Comparison of ENCODE assay signal across 21 cellular contexts in genomic region chr2:221120643-221121042, GRCh38.
DNase-seq lines count a peak whose midpoint lies in the region; ATAC-seq and TF ChIP-seq lines count a peak whose summit lies in the region.
"Had no signal": no experiment of that assay in that cellular context is flagged by ENCODE, and none has a peak within 500 bp of the region (broad histone marks: within the 10 kb centered on the region; RNA-seq: fewer than 3 reads in every experiment).

No MANE protein-coding gene starts in this region.

- H3K36me3 Mint-ChIP-seq in activated naive CD8-positive, alpha-beta T cell treated with anti-CD3 and anti-CD28 coated beads, Interleukin-2, amount 50 U/mL, for 24 hours (ENCODE audit: low read depth), result no peaks in the 10 kb centered on the region
- H3K36me3 Mint-ChIP-seq in activated naive CD8-positive, alpha-beta T cell treated with anti-CD3 and anti-CD28 coated beads for 36 hours, result no peaks in the 10 kb centered on the region
- H3K36me3 Mint-ChIP-seq in effector memory CD8-positive, alpha-beta T cell (ENCODE audit: insufficient read depth), result no peaks in the 10 kb centered on the region
- H3K36me3 Mint-ChIP-seq: activated naive CD8-positive, alpha-beta T cell treated with anti-CD3 and anti-CD28 coated beads, Interleukin-2, amount 10 ng/mL, durations not matched to agents 7 days and 5 days had no signal

- no peak overlapping the region for H3K27ac ChIP-seq in brain microvascular endothelial cell
- H3K27ac ChIP-seq: 22Rv1, BLaER1, tibial artery had no signal

- no peak overlapping the region for H3K4me3 ChIP-seq in brain microvascular endothelial cell (ENCODE audit: low read depth, low read length)
- H3K4me3 ChIP-seq: BLaER1, smooth muscle cell, tibial artery had no signal

- no peaks in the 10 kb centered on the region for H3K36me3 ChIP-seq in brain microvascular endothelial cell (replicated peaks)
- H3K36me3 ChIP-seq: BLaER1, tibial artery had no signal

- H3K27ac Mint-ChIP-seq in activated naive CD8-positive, alpha-beta T cell treated with anti-CD3 and anti-CD28 coated beads, Interleukin-2, amount 50 U/mL, for 24 hours, result no peak overlapping the region
- no peak overlapping the region for H3K27ac Mint-ChIP-seq in activated naive CD8-positive, alpha-beta T cell treated with anti-CD3 and anti-CD28 coated beads for 36 hours
- H3K27ac Mint-ChIP-seq in effector memory CD8-positive, alpha-beta T cell, result no peak overlapping the region
- H3K27ac Mint-ChIP-seq: activated naive CD8-positive, alpha-beta T cell treated with anti-CD3 and anti-CD28 coated beads, Interleukin-2, amount 10 ng/mL, durations not matched to agents 7 days and 5 days; nephron; progenitor cell of endocrine pancreas had no signal

- H3K4me3 Mint-ChIP-seq in activated naive CD8-positive, alpha-beta T cell treated with anti-CD3 and anti-CD28 coated beads, Interleukin-2, amount 50 U/mL, for 24 hours, result no peak overlapping the region
- no peak overlapping the region for H3K4me3 Mint-ChIP-seq in activated naive CD8-positive, alpha-beta T cell treated with anti-CD3 and anti-CD28 coated beads for 36 hours
- H3K4me3 Mint-ChIP-seq in effector memory CD8-positive, alpha-beta T cell, result no peak overlapping the region
- H3K4me3 Mint-ChIP-seq: activated naive CD8-positive, alpha-beta T cell treated with anti-CD3 and anti-CD28 coated beads, Interleukin-2, amount 10 ng/mL, durations not matched to agents 7 days and 5 days; nephron had no signal

- no peaks in the 10 kb centered on the region for H3K27me3 ChIP-seq in brain microvascular endothelial cell (replicated peaks)
- H3K27me3 ChIP-seq: BLaER1, tibial artery had no signal

- DNase-seq in activated naive CD8-positive, alpha-beta T cell treated with anti-CD3 and anti-CD28 coated beads, Interleukin-2, amount 50 U/mL, for 24 hours, result no peak
- DNase-seq in activated naive CD8-positive, alpha-beta T cell treated with anti-CD3 and anti-CD28 coated beads for 36 hours, result no peak
- DNase-seq in hypothalamus (lab: John Stamatoyannopoulos, UW), result no peak
- DNase-seq in brain microvascular endothelial cell, result no peak
- no peak for DNase-seq in effector memory CD8-positive, alpha-beta T cell
- DNase-seq in iPS-NIHi11 (ENCODE audit: low spot score), result no peak
- DNase-seq: activated CD4-positive, alpha-beta T cell treated with anti-CD3 and anti-CD28 coated beads, Interleukin-2, amount 50 U/mL, for 1 hour; activated naive CD8-positive, alpha-beta T cell treated with anti-CD3 and anti-CD28 coated beads, Interleukin-2, amount 10 ng/mL, durations not matched to agents 7 days and 5 days; activated T-cell treated with anti-CD3 and anti-CD28 coated beads, Interleukin-2, amount 50 U/mL, for 1 hour; islet precursor cell; mesendoderm; NCI-H1105 treated with DMSO at 0.1 percent for 48 hours; tibial artery had no signal

- no peaks in the 10 kb centered on the region for H3K4me1 Mint-ChIP-seq in activated naive CD8-positive, alpha-beta T cell treated with anti-CD3 and anti-CD28 coated beads, Interleukin-2, amount 50 U/mL, for 24 hours
- H3K4me1 Mint-ChIP-seq in activated naive CD8-positive, alpha-beta T cell treated with anti-CD3 and anti-CD28 coated beads for 36 hours, result no peaks in the 10 kb centered on the region
- H3K4me1 Mint-ChIP-seq in effector memory CD8-positive, alpha-beta T cell (ENCODE audit: low read depth in 2 of 2), result no peaks in the 10 kb centered on the region
- H3K4me1 Mint-ChIP-seq: activated naive CD8-positive, alpha-beta T cell treated with anti-CD3 and anti-CD28 coated beads, Interleukin-2, amount 10 ng/mL, durations not matched to agents 7 days and 5 days had no signal

- TF ChIP-seq CTCF in brain microvascular endothelial cell (IDR thresholded peaks at IDR 0.05; ENCODE audit: low read depth, low read length, missing control alignments), result no peak

- in situ Hi-C loops in brain microvascular endothelial cell (cut with HindIII; ENCODE audit: low pct_ligation_motif_present, low sequenced_read_pairs), result no loop called here

- peaks cover 3% of the 10 kb centered on the region for H3K27me3 Mint-ChIP-seq in activated naive CD8-positive, alpha-beta T cell treated with anti-CD3 and anti-CD28 coated beads, Interleukin-2, amount 50 U/mL, for 24 hours
- no peaks in the 10 kb centered on the region for H3K27me3 Mint-ChIP-seq in activated naive CD8-positive, alpha-beta T cell treated with anti-CD3 and anti-CD28 coated beads for 36 hours
- H3K27me3 Mint-ChIP-seq in effector memory CD8-positive, alpha-beta T cell, result peaks cover 6 to 39% of the 10 kb centered on the region in 2 donors
- H3K27me3 Mint-ChIP-seq: activated naive CD8-positive, alpha-beta T cell treated with anti-CD3 and anti-CD28 coated beads, Interleukin-2, amount 10 ng/mL, durations not matched to agents 7 days and 5 days; progenitor cell of endocrine pancreas had no signal

- no peaks in the 10 kb centered on the region for H3K9me3 Mint-ChIP-seq in activated naive CD8-positive, alpha-beta T cell treated with anti-CD3 and anti-CD28 coated beads, Interleukin-2, amount 50 U/mL, for 24 hours
- H3K9me3 Mint-ChIP-seq in activated naive CD8-positive, alpha-beta T cell treated with anti-CD3 and anti-CD28 coated beads for 36 hours, result no peaks in the 10 kb centered on the region
- no peaks in the 10 kb centered on the region for H3K9me3 Mint-ChIP-seq in effector memory CD8-positive, alpha-beta T cell
- H3K9me3 Mint-ChIP-seq: activated naive CD8-positive, alpha-beta T cell treated with anti-CD3 and anti-CD28 coated beads, Interleukin-2, amount 10 ng/mL, durations not matched to agents 7 days and 5 days; nephron had no signal

- ATAC-seq in activated naive CD8-positive, alpha-beta T cell treated with anti-CD3 and anti-CD28 coated beads, Interleukin-2, amount 50 U/mL, for 24 hours, result peak; percentile 20
- ATAC-seq in HG02759 (IDR thresholded peaks at IDR 0.05; ENCODE audit: unreplicated experiment) (peak; percentile 84), HG03432 (IDR thresholded peaks at IDR 0.05; ENCODE audit: unreplicated experiment) (peak; percentile 82)
- ATAC-seq in effector memory CD8-positive, alpha-beta T cell (replicated peaks), result no peak
- ATAC-seq: SK-N-SH treated with all-trans-retinoic acid at 6 μM for 48 hours had no signal
